8 cellular contexts compared by ENCODE assay signal in genomic region chr1:1597275-1597930, GRCh38. TPM values are rescaled to one million over a fixed set of nuclear protein-coding genes. Genes with fewer than 3 reads are reported as not detected.
DNase-seq lines count a peak whose midpoint lies in the region; ATAC-seq and TF ChIP-seq lines count a peak whose summit lies in the region.

No MANE protein-coding gene starts in this region.

- H3K36me3 ChIP-seq in BE2C: no peaks in the 10 kb centered on the region

- H3K36me3 Mint-ChIP-seq in activated T-cell treated with anti-CD3 and anti-CD28 coated beads, Interleukin-2, amount 50 U/mL, for 72 hours (ENCODE audit: insufficient read depth in 2 of 2): no peaks in the 10 kb centered on the region

- peak; percentile 24 to 27 for ATAC-seq in activated T-cell treated with anti-CD3 and anti-CD28 coated beads, Interleukin-2, amount 50 U/mL, for 72 hours (replicated peaks in 1 of 2)
- ATAC-seq in left colon: peak; percentile 62

- no peak overlapping the region for H3K4me3 ChIP-seq in BE2C (ENCODE audit: low read depth, low read length)

- TF ChIP-seq POLR2A in erythroblast (IDR thresholded peaks at IDR 0.05; ENCODE audit: low read length): no peak

- no peaks in the 10 kb centered on the region for H3K9me3 Mint-ChIP-seq in activated T-cell treated with anti-CD3 and anti-CD28 coated beads, Interleukin-2, amount 50 U/mL, for 72 hours

- H3K4me1 Mint-ChIP-seq in activated T-cell treated with anti-CD3 and anti-CD28 coated beads, Interleukin-2, amount 50 U/mL, for 72 hours (ENCODE audit: low read depth): peaks cover 3% of the 10 kb centered on the region

- no peaks in the 10 kb centered on the region for H3K9me3 ChIP-seq in BE2C

- DNase-seq in BE2C (peak; percentile 62), GM20000 (ENCODE audit: low spot score) (peak; percentile 68), left colon (no peak), NCI-H128 (lab: John Stamatoyannopoulos, UW; ENCODE audit: unreplicated experiment) (no peak), NCI-H774 (lab: John Stamatoyannopoulos, UW) (no peak), NCI-H748 treated with DMSO at 0.1 percent for 48 hours (lab: John Stamatoyannopoulos, UW) (no peak), erythroblast (lab: John Stamatoyannopoulos, UW) (no peak)
- DNase-seq in activated T-cell treated with anti-CD3 and anti-CD28 coated beads, Interleukin-2, amount 50 U/mL, for 72 hours: no peak

- peaks cover 10% of the 10 kb centered on the region for H3K4me1 ChIP-seq in BE2C

- TF ChIP-seq CTCF in BE2C (IDR thresholded peaks at IDR 0.05; ENCODE audit: low read depth, low read length) (peak; percentile 54), GM20000 (IDR thresholded peaks at IDR 0.05; ENCODE audit: extremely low read depth, missing control alignments) (no peak)

- peaks cover 4% of the 10 kb centered on the region for H3K27me3 ChIP-seq in BE2C

- H3K27ac Mint-ChIP-seq in activated T-cell treated with anti-CD3 and anti-CD28 coated beads, Interleukin-2, amount 50 U/mL, for 72 hours: no peak overlapping the region

- H3K27me3 Mint-ChIP-seq in activated T-cell treated with anti-CD3 and anti-CD28 coated beads, Interleukin-2, amount 50 U/mL, for 72 hours (ENCODE audit: low read depth): no peaks in the 10 kb centered on the region

- intact Hi-C loops in left colon (cut with DNase I, micrococcal nuclease): no loop called here

- H3K4me3 Mint-ChIP-seq in activated T-cell treated with anti-CD3 and anti-CD28 coated beads, Interleukin-2, amount 50 U/mL, for 72 hours: no peak overlapping the region

RNA-seq across cellular contexts. Expression of gene FNDC10, which starts 2.5 kb away (rescaled TPM):
- 31.5 TPM for polyA plus RNA-seq in BE2C (2012; ENCODE audit: insufficient read depth, insufficient read length, low read depth)
- 1 to 10 TPM in 1 of 2 donors, under 1 TPM in 1; 1.00 to 1.5 TPM for total RNA-seq in activated T-cell treated with anti-CD3 and anti-CD28 coated beads, Interleukin-2, amount 50 U/mL, for 72 hours
- total RNA-seq in left colon: 1 to 10 TPM; 3.1 to 3.3 TPM

RNA-seq across cellular contexts. Expression of gene MIB2, which starts 17.9 kb away (rescaled TPM):
- polyA plus RNA-seq in BE2C (2012; ENCODE audit: insufficient read depth, insufficient read length, low read depth): 41.5 TPM
- total RNA-seq in activated T-cell treated with anti-CD3 and anti-CD28 coated beads, Interleukin-2, amount 50 U/mL, for 72 hours: 10 to 100 TPM; 68.6 to 78.6 TPM
- 10 to 100 TPM; 84.8 to 86.1 TPM for total RNA-seq in left colon

RNA-seq across cellular contexts. Expression of gene SSU72, which starts 22.7 kb away (rescaled TPM):
- 249 TPM for polyA plus RNA-seq in BE2C (2012; ENCODE audit: insufficient read depth, insufficient read length, low read depth)
- 100 to 1,000 TPM; 138 to 167 TPM for total RNA-seq in activated T-cell treated with anti-CD3 and anti-CD28 coated beads, Interleukin-2, amount 50 U/mL, for 72 hours
- total RNA-seq in left colon: 100 to 1,000 TPM; 118 to 130 TPM

RNA-seq across cellular contexts. Expression of gene MMP23B, which starts 34.6 kb away (rescaled TPM):
- 0.66 TPM for polyA plus RNA-seq in BE2C (2012; ENCODE audit: insufficient read depth, insufficient read length, low read depth)
- 1 to 10 TPM; 1.5 TPM for total RNA-seq in activated T-cell treated with anti-CD3 and anti-CD28 coated beads, Interleukin-2, amount 50 U/mL, for 72 hours
- total RNA-seq in left colon: 1 to 10 TPM; 1.2 to 7.2 TPM

RNA-seq across cellular contexts. Expression of gene TMEM240, which starts 57.0 kb away (rescaled TPM):
- 6.4 TPM for polyA plus RNA-seq in BE2C (2012; ENCODE audit: insufficient read depth, insufficient read length, low read depth)
- 1 to 10 TPM; 1.0 to 1.3 TPM for total RNA-seq in activated T-cell treated with anti-CD3 and anti-CD28 coated beads, Interleukin-2, amount 50 U/mL, for 72 hours
- 1 to 10 TPM in 1 of 2 donors, under 1 TPM in 1; 0.67 to 2.6 TPM for total RNA-seq in left colon

Comparison
In these comparisons a context has a peak if more than half of its experiments do, and no peak if none do; other contexts are left out.
1. DNase-seq: peak in BE2C (single experiment) and GM20000 (single experiment); none in activated T-cell treated with anti-CD3 and anti-CD28 coated beads, Interleukin-2, amount 50 U/mL, for 72 hours (0 of 2), left colon (0 of 2), NCI-H128 (single experiment), NCI-H774 (single experiment), NCI-H748 treated with DMSO at 0.1 percent for 48 hours (single experiment) and erythroblast (0 of 2).